Comparison of ENCODE assay signal across 17 cellular contexts in the genomic region with DNA sequence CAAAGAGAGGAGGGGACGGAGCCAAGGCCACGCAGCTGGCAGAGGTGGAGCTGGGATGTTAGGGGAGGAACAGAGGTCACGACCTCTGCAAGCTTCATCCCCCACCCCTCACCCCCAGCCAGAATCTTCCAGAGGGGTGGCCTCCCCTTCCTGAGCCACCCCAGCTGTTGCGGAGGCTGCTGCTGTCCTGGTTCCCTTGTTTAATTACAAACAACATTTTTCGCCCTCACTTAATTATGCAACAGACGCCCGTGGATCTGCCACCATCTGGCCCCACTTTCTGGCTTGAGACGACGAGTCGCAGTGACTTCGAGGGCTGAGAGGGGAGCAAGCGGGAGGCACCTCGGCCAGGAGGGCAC.
DNase-seq lines count a peak whose midpoint lies in the region; ATAC-seq and TF ChIP-seq lines count a peak whose summit lies in the region.
"Had no signal": no experiment of that assay in that cellular context is flagged by ENCODE, and none has a peak within 500 bp of the region (broad histone marks: within the 10 kb centered on the region; RNA-seq: fewer than 3 reads in every experiment).

No MANE protein-coding gene starts in this region.

- H3K4me1 ChIP-seq in thyroid gland, result peaks cover 17 to 23% of the 10 kb centered on the region in 2 donors
- H3K4me1 ChIP-seq in right atrium auricular region, result no peaks in the 10 kb centered on the region

- H3K4me1 Mint-ChIP-seq in activated naive CD4-positive, alpha-beta T cell treated with anti-CD3 and anti-CD28 coated beads for 36 hours (ENCODE audit: low read depth), result no peaks in the 10 kb centered on the region
- peaks cover 14% of the 10 kb centered on the region for H3K4me1 Mint-ChIP-seq in WTC11

- TF ChIP-seq CTCF in WTC11 (IDR thresholded peaks at IDR 0.05), result no peak
- no peak for TF ChIP-seq CTCF in thyroid gland (IDR thresholded peaks at IDR 0.05)
- TF ChIP-seq CTCF in right atrium auricular region (IDR thresholded peaks at IDR 0.05), result no peak

- WGBS in thyroid gland, 2 donors, result 84 to 88% methylated on average over 12 to 13 of the region's 13 CpGs

- TF ChIP-seq POLR2A in thyroid gland (IDR thresholded peaks at IDR 0.05), result no peak

- CTCF ChIA-PET in activated naive CD4-positive, alpha-beta T cell treated with anti-CD3 and anti-CD28 coated beads for 36 hours (lab: Charles Lee), result no interaction called here
- CTCF ChIA-PET in WTC11 (lab: Charles Lee), result interaction anchor here (0.9 kb wide), 1 partner anchor 127 kb away, joined by 3 read pairs; no protein-coding TSS in a partner anchor

- ATAC-seq in WTC11, result no peak
- ATAC-seq: K562, Right ventricle myocardium inferior had no signal

- no peaks in the 10 kb centered on the region for H3K9me3 Mint-ChIP-seq in activated naive CD4-positive, alpha-beta T cell treated with anti-CD3 and anti-CD28 coated beads for 36 hours
- no peaks in the 10 kb centered on the region for H3K9me3 Mint-ChIP-seq in WTC11

- POLR2A ChIA-PET in WTC11 (lab: Charles Lee), result no interaction called here

- H3K27me3 Mint-ChIP-seq in activated naive CD4-positive, alpha-beta T cell treated with anti-CD3 and anti-CD28 coated beads for 36 hours (ENCODE audit: low read depth), result peaks cover 2% of the 10 kb centered on the region
- no peaks in the 10 kb centered on the region for H3K27me3 Mint-ChIP-seq in WTC11 (ENCODE audit: low read depth)

- no peak overlapping the region for H3K4me3 Mint-ChIP-seq in activated naive CD4-positive, alpha-beta T cell treated with anti-CD3 and anti-CD28 coated beads for 36 hours
- no peak overlapping the region for H3K4me3 Mint-ChIP-seq in WTC11

- H3K36me3 ChIP-seq in thyroid gland (no peaks in the 10 kb centered on the region), right atrium auricular region (no peaks in the 10 kb centered on the region)

- H3K9me3 ChIP-seq in thyroid gland, result no peaks in the 10 kb centered on the region
- no peaks in the 10 kb centered on the region for H3K9me3 ChIP-seq in right atrium auricular region

- H3K27me3 ChIP-seq in thyroid gland, result no peaks in the 10 kb centered on the region
- H3K27me3 ChIP-seq in right atrium auricular region, result no peaks in the 10 kb centered on the region

- DNase-seq in activated naive CD4-positive, alpha-beta T cell treated with anti-CD3 and anti-CD28 coated beads for 36 hours, result no peak
- no peak for DNase-seq in activated naive CD4-positive, alpha-beta T cell treated with Interleukin-2 at 50 U/mL for 16 hours
- DNase-seq in NCI-H2171 treated with DMSO at 0.1 percent for 48 hours (lab: John Stamatoyannopoulos, UW) (peak; percentile 96), WTC11 (ENCODE audit: low spot score) (no peak), posterior vena cava (ENCODE audit: low spot score) (peak; percentile 28), thyroid gland (no peak), islet precursor cell (no peak), right atrium auricular region (ENCODE audit: low spot score) (no peak)
- DNase-seq: AML-193, COR-L47, GF-D8, HCEC 1CT, NCI-H1105 treated with DMSO at 0.1 percent for 48 hours, NCI-H187 had no signal

- intact Hi-C loops in activated naive CD4-positive, alpha-beta T cell treated with anti-CD3 and anti-CD28 coated beads for 36 hours (cut with micrococcal nuclease), result no loop called here
- intact Hi-C loops in posterior vena cava (cut with DNase I) (no loop called here), thyroid gland (cut with DNase I) (no loop called here)

- H3K27ac Mint-ChIP-seq in activated naive CD4-positive, alpha-beta T cell treated with anti-CD3 and anti-CD28 coated beads for 36 hours, result peak overlapping the region; percentile 2
- H3K27ac Mint-ChIP-seq in WTC11, result peak overlapping the region; percentile 32; the same call in 1 of the 2 replicates

- H3K4me3 ChIP-seq in thyroid gland (replicated peaks in 1 of 3) (no peak overlapping the region), right atrium auricular region (no peak overlapping the region)
- H3K4me3 ChIP-seq: K562 had no signal

- H3K27ac ChIP-seq in thyroid gland (no peak overlapping the region), right atrium auricular region (no peak overlapping the region)
- H3K27ac ChIP-seq: 22Rv1 had no signal

- no peaks in the 10 kb centered on the region for H3K36me3 Mint-ChIP-seq in activated naive CD4-positive, alpha-beta T cell treated with anti-CD3 and anti-CD28 coated beads for 36 hours (ENCODE audit: low read depth)
- H3K36me3 Mint-ChIP-seq in WTC11, result no peaks in the 10 kb centered on the region

TF ChIP-seq in WTC11, 78 proteins besides CTCF, POLR2A, EP300 and RAD21 (continues in another document):
- TF ChIP-seq EMX1 (CRISPR knock-in tag; IDR thresholded peaks at IDR 0.05) (no peak), SP1 (CRISPR knock-in tag; conservative IDR thresholded peaks at IDR 0.05) (no peak), GRHL2 (CRISPR knock-in tag; IDR thresholded peaks at IDR 0.05; ENCODE audit: insufficient replicate concordance, severe bottlenecking) (no peak), RELA (CRISPR knock-in tag; IDR thresholded peaks at IDR 0.05; ENCODE audit: borderline replicate concordance) (no peak)
- TF ChIP-seq, protein P1, sequence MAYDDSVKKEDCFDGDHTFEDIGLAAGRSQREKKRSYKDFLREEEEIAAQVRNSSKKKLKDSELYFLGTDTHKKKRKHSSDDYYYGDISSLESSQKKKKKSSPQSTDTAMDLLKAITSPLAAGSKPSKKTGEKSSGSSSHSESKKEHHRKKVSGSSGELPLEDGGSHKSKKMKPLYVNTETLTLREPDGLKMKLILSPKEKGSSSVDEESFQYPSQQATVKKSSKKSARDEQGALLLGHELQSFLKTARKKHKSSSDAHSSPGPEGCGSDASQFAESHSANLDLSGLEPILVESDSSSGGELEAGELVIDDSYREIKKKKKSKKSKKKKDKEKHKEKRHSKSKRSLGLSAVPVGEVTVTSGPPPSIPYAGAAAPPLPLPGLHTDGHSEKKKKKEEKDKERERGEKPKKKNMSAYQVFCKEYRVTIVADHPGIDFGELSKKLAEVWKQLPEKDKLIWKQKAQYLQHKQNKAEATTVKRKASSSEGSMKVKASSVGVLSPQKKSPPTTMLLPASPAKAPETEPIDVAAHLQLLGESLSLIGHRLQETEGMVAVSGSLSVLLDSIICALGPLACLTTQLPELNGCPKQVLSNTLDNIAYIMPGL (CRISPR knock-in tag; IDR thresholded peaks at IDR 0.05), result no peak
- TF ChIP-seq, protein P2, sequence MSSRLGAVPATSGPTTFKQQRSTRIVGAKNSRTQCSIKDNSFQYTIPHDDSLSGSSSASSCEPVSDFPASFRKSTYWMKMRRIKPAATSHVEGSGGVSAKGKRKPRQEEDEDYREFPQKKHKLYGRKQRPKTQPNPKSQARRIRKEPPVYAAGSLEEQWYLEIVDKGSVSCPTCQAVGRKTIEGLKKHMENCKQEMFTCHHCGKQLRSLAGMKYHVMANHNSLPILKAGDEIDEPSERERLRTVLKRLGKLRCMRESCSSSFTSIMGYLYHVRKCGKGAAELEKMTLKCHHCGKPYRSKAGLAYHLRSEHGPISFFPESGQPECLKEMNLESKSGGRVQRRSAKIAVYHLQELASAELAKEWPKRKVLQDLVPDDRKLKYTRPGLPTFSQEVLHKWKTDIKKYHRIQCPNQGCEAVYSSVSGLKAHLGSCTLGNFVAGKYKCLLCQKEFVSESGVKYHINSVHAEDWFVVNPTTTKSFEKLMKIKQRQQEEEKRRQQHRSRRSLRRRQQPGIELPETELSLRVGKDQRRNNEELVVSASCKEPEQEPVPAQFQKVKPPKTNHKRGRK (CRISPR knock-in tag; IDR thresholded peaks at IDR 0.05; ENCODE audit: borderline replicate concordance), result no peak
- TF ChIP-seq, protein P3, sequence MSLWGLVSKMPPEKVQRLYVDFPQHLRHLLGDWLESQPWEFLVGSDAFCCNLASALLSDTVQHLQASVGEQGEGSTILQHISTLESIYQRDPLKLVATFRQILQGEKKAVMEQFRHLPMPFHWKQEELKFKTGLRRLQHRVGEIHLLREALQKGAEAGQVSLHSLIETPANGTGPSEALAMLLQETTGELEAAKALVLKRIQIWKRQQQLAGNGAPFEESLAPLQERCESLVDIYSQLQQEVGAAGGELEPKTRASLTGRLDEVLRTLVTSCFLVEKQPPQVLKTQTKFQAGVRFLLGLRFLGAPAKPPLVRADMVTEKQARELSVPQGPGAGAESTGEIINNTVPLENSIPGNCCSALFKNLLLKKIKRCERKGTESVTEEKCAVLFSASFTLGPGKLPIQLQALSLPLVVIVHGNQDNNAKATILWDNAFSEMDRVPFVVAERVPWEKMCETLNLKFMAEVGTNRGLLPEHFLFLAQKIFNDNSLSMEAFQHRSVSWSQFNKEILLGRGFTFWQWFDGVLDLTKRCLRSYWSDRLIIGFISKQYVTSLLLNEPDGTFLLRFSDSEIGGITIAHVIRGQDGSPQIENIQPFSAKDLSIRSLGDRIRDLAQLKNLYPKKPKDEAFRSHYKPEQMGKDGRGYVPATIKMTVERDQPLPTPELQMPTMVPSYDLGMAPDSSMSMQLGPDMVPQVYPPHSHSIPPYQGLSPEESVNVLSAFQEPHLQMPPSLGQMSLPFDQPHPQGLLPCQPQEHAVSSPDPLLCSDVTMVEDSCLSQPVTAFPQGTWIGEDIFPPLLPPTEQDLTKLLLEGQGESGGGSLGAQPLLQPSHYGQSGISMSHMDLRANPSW (CRISPR knock-in tag; conservative IDR thresholded peaks at IDR 0.05; ENCODE audit: low read depth), result no peak

Comparison
In these comparisons a context has a peak if more than half of its experiments do, and no peak if none do; other contexts are left out.
1. DNase-seq: peak in NCI-H2171 treated with DMSO at 0.1 percent for 48 hours (single experiment) and posterior vena cava (single experiment); none in activated naive CD4-positive, alpha-beta T cell treated with anti-CD3 and anti-CD28 coated beads for 36 hours (single experiment), activated naive CD4-positive, alpha-beta T cell treated with Interleukin-2 at 50 U/mL for 16 hours (single experiment), WTC11 (single experiment), thyroid gland (0 of 2), islet precursor cell (single experiment) and right atrium auricular region (single experiment).